11 cellular contexts compared by ENCODE assay signal in the genomic region with DNA sequence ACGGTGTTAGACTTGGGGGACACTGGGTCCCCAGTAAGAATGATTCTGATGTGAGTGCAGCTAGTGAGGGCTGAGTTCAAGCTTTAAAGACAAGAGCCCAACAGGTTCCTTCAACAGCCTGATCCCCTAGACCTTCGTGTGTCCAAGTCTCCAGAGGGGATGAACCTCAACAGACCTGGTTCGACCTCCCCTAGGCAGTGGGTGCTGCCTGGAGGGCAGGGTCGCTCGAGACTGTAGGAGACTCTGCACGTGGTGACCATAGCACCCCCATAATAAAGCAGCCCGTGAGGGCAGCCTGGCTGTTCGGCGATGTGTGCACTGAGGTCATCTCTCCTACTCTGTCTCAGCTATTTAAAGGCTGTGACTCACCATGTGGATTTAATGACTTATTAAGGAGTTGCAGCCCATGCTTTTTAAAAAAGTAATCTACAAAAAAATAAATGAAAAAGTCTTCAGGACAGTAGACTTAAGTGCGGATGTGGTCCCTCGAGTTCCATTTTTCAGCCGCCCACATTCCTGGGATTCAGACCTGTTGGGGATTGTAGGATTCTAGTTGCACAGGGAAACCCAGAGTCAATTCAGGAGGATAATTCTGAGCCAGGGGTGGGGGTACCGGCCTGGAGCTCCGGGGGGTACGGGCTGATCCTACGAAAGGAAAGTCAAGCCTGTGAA. TPM values are rescaled to one million over a fixed set of nuclear protein-coding genes. Genes with fewer than 3 reads are reported as not detected.
A peak's percentile ranks its signal among the peaks of the same experiment; 100 is the strongest.
DNase-seq lines count a peak whose midpoint lies in the region; ATAC-seq and TF ChIP-seq lines count a peak whose summit lies in the region.
"Had no signal": no experiment of that assay in that cellular context is flagged by ENCODE, and none has a peak within 500 bp of the region (broad histone marks: within the 10 kb centered on the region; RNA-seq: fewer than 3 reads in every experiment).

No MANE protein-coding gene starts in this region.

- H3K4me2 ChIP-seq in BLaER1 treated with 17β-estradiol and CSF1 and Interleukin-3, amounts not matched to agents 10 nM and 100 nM: peak overlapping the region; percentile 19 to 96 (median 54); a peak in 19 of 22 replicates
- H3K4me2 ChIP-seq in neural progenitor cell: no peak overlapping the region

- peaks cover 2% of the 10 kb centered on the region for H3K9me3 Mint-ChIP-seq in neural progenitor cell

- H3K4me3 Mint-ChIP-seq in neural progenitor cell: no peak overlapping the region

- no peaks in the 10 kb centered on the region for H3K36me3 Mint-ChIP-seq in neural progenitor cell

- H3K27me3 ChIP-seq in BLaER1 treated with 17β-estradiol and CSF1 and Interleukin-3, amounts not matched to agents 10 nM and 100 nM: no peaks in the 10 kb centered on the region
- no peaks in the 10 kb centered on the region for H3K27me3 ChIP-seq in neural progenitor cell
- H3K27me3 ChIP-seq: left lung had no signal

- no peaks in the 10 kb centered on the region for H3K36me3 ChIP-seq in BLaER1 treated with 17β-estradiol and CSF1 and Interleukin-3, amounts not matched to agents 10 nM and 100 nM
- H3K36me3 ChIP-seq in neural progenitor cell: no peaks in the 10 kb centered on the region
- H3K36me3 ChIP-seq: left lung had no signal

- no peak overlapping the region for H3K27ac Mint-ChIP-seq in neural progenitor cell

- H3K79me2 ChIP-seq in neural progenitor cell (ENCODE audit: low read depth): no peaks in the 10 kb centered on the region

- H3K27ac ChIP-seq in BLaER1 treated with 17β-estradiol and CSF1 and Interleukin-3, amounts not matched to agents 10 nM and 100 nM: peak overlapping the region in 2 of 11 experiments; percentile 3 to 33; a peak in 1 of 22 replicates
- no peak overlapping the region for H3K27ac ChIP-seq in neural progenitor cell
- H3K27ac ChIP-seq: left lung had no signal

- DNase-seq in LoVo (ENCODE audit: low spot score): peak; percentile 13
- DNase-seq in dedifferentiated amniotic fluid mesenchymal stem cell (ENCODE audit: extremely low spot score): peak; percentile 61
- DNase-seq in neural progenitor cell (ENCODE audit: low spot score): peak; percentile 1
- no peak for DNase-seq in NCI-H2171 treated with DMSO at 0.1 percent for 48 hours (lab: John Stamatoyannopoulos, UW)
- DNase-seq: NCI-H1417 treated with DMSO at 0.1 percent for 48 hours, T-helper 2 cell had no signal

- H3K4me1 ChIP-seq in BLaER1 treated with 17β-estradiol and CSF1 and Interleukin-3, amounts not matched to agents 10 nM and 100 nM: peaks cover 27 to 53% (median 43%) of the 10 kb centered on the region in 10 experiments
- no peaks in the 10 kb centered on the region for H3K4me1 ChIP-seq in neural progenitor cell

- H3K4me3 ChIP-seq in BLaER1 treated with 17β-estradiol and CSF1 and Interleukin-3, amounts not matched to agents 10 nM and 100 nM: no peak overlapping the region
- no peak overlapping the region for H3K4me3 ChIP-seq in neural progenitor cell
- H3K4me3 ChIP-seq: left lung had no signal

- 0 out of 22 replicates have a peak overlapping the region, but pooled peaks of 1 of the 11 experiments have one; percentile 17 for H3K9ac ChIP-seq in BLaER1 treated with 17β-estradiol and CSF1 and Interleukin-3, amounts not matched to agents 10 nM and 100 nM
- H3K9ac ChIP-seq in neural progenitor cell: no peak overlapping the region

- H3K4me1 Mint-ChIP-seq in neural progenitor cell: peaks cover 19% of the 10 kb centered on the region

- peaks cover 5% of the 10 kb centered on the region for H3F3A ChIP-seq in neural progenitor cell (ENCODE audit: low read depth)

- H4K20me1 ChIP-seq in BLaER1 treated with 17β-estradiol and CSF1 and Interleukin-3, amounts not matched to agents 10 nM and 100 nM: no peaks in the 10 kb centered on the region
- no peaks in the 10 kb centered on the region for H4K20me1 ChIP-seq in neural progenitor cell (ENCODE audit: low read depth)

- peaks cover 5% of the 10 kb centered on the region for H3K27me3 Mint-ChIP-seq in neural progenitor cell (ENCODE audit: insufficient read depth, low read depth)

- ATAC-seq in GM21367 (IDR thresholded peaks at IDR 0.05; ENCODE audit: unreplicated experiment): no peak
- no peak for ATAC-seq in HG02884 (IDR thresholded peaks at IDR 0.05; ENCODE audit: unreplicated experiment)
- ATAC-seq in HG02610 (IDR thresholded peaks at IDR 0.05; ENCODE audit: unreplicated experiment): no peak
- ATAC-seq: left lung had no signal

- no peaks in the 10 kb centered on the region for H3K9me3 ChIP-seq in BLaER1 treated with 17β-estradiol and CSF1 and Interleukin-3, amounts not matched to agents 10 nM and 100 nM (replicated peaks in 1 of 11)
- H3K9me3 ChIP-seq in neural progenitor cell (ENCODE audit: low read depth): no peaks in the 10 kb centered on the region
- H3K9me3 ChIP-seq: left lung had no signal

- TF ChIP-seq CTCF in neural progenitor cell (IDR thresholded peaks at IDR 0.05): no peak

- H2AFZ ChIP-seq in neural progenitor cell (replicated peaks): no peak overlapping the region

RNA-seq across cellular contexts. Expression of a gene that starts 23.4 kb away (rescaled TPM):
- total RNA-seq in neural progenitor cell (ENCODE audit: low replicate concordance): 3.6 and 12.9 TPM in 2 replicates
